Comparison of ENCODE assay signal across 13 cellular contexts in genomic region chr14:68928770-68929550, GRCh38. TPM values are rescaled to one million over a fixed set of nuclear protein-coding genes. Genes with fewer than 3 reads are reported as not detected.
DNase-seq lines count a peak whose midpoint lies in the region; ATAC-seq and TF ChIP-seq lines count a peak whose summit lies in the region.
"Had no signal": no experiment of that assay in that cellular context is flagged by ENCODE, and none has a peak within 500 bp of the region (broad histone marks: within the 10 kb centered on the region; RNA-seq: fewer than 3 reads in every experiment).

No MANE protein-coding gene starts in this region.

- H3K27me3 ChIP-seq in Caco-2 (replicated peaks; ENCODE audit: control insufficient read depth, insufficient read depth, low read length) (no peaks in the 10 kb centered on the region), gastroesophageal sphincter (no peaks in the 10 kb centered on the region)

- H3K9me3 ChIP-seq in Caco-2 = no peaks in the 10 kb centered on the region; the same call in 1 of the 2 replicates
- H3K9me3 ChIP-seq in gastroesophageal sphincter = no peaks in the 10 kb centered on the region

- POLR2A ChIA-PET in Caco-2 (lab: Charles Lee) = no interaction called here
- POLR2A ChIA-PET in activated CD8-positive, alpha-beta T cell treated with anti-CD3 and anti-CD28 coated beads for 36 hours (lab: Charles Lee) = interaction anchor here (1.0 to 1.1 kb wide), 2 partner anchors 11 to 28 kb away, joined by 4 to 8 read pairs; no protein-coding TSS in a partner anchor

- H3K9me3 Mint-ChIP-seq in Caco-2 (ENCODE audit: unreplicated experiment) = no peaks in the 10 kb centered on the region
- H3K9me3 Mint-ChIP-seq in activated CD8-positive, alpha-beta T cell treated with anti-CD3 and anti-CD28 coated beads for 36 hours = peaks cover 21% of the 10 kb centered on the region
- H3K9me3 Mint-ChIP-seq in progenitor cell of endocrine pancreas (ENCODE audit: low read depth) = peaks cover 4% of the 10 kb centered on the region

- 16 to 35% methylated on average over 3 to 9 of the region's 22 CpGs for WGBS in gastroesophageal sphincter (ENCODE audit: low coverage in 1 of 2), 2 donors

- CTCF ChIA-PET in Caco-2 (lab: Charles Lee) = no interaction called here
- CTCF ChIA-PET in activated CD8-positive, alpha-beta T cell treated with anti-CD3 and anti-CD28 coated beads for 36 hours (lab: Charles Lee) = interaction anchor here (1.0 to 8.3 kb wide), 6 partner anchors 11 to 66 kb away, joined by 3 to 87 read pairs (median 4); no protein-coding TSS in a partner anchor

- intact Hi-C loops in Caco-2 (cut with micrococcal nuclease; ENCODE audit: unreplicated experiment) = no loop called here
- intact Hi-C loops in activated CD8-positive, alpha-beta T cell treated with anti-CD3 and anti-CD28 coated beads for 36 hours (cut with micrococcal nuclease) = no loop called here

- H3K4me3 ChIP-seq in Caco-2 (ENCODE audit: low read depth, low read length) (no peak overlapping the region), gastroesophageal sphincter (no peak overlapping the region)

- DNase-seq in Caco-2 (no peak), progenitor cell of endocrine pancreas (ENCODE audit: low spot score, unreplicated experiment) (no peak), NCI-H1105 treated with DMSO at 0.1 percent for 48 hours (lab: John Stamatoyannopoulos, UW) (no peak)
- DNase-seq in activated CD8-positive, alpha-beta T cell treated with anti-CD3 and anti-CD28 coated beads for 36 hours = peak; percentile 49
- DNase-seq: Calu3, NCI-H2171 treated with DMSO at 0.1 percent for 48 hours, OCI-M1, T1000 had no signal

- peak; percentile 38 for ATAC-seq in activated CD8-positive, alpha-beta T cell treated with anti-CD3 and anti-CD28 coated beads for 36 hours
- ATAC-seq in gastroesophageal sphincter = no peak
- no peak for ATAC-seq in GM19324 (IDR thresholded peaks at IDR 0.05; ENCODE audit: low FRiP score, unreplicated experiment)
- ATAC-seq in HG03196 (IDR thresholded peaks at IDR 0.05; ENCODE audit: unreplicated experiment) = no peak
- ATAC-seq in GM18519 (IDR thresholded peaks at IDR 0.05; ENCODE audit: low FRiP score, unreplicated experiment) = no peak

- H3K4me1 ChIP-seq in Caco-2 (peaks cover 18% of the 10 kb centered on the region), gastroesophageal sphincter (peaks cover 20 to 97% (median 40%) of the 10 kb centered on the region in 3 donors)

- H3K27me3 Mint-ChIP-seq in Caco-2 (ENCODE audit: insufficient read depth, unreplicated experiment) (no peaks in the 10 kb centered on the region), progenitor cell of endocrine pancreas (no peaks in the 10 kb centered on the region)
- H3K27me3 Mint-ChIP-seq in activated CD8-positive, alpha-beta T cell treated with anti-CD3 and anti-CD28 coated beads for 36 hours = no peaks in the 10 kb centered on the region

- BruUV-seq in Caco-2 (replicated peaks; lab: Mats Ljungman, UMichigan) = no TSS peak

- H3K36me3 ChIP-seq in Caco-2 (ENCODE audit: control insufficient read depth, insufficient read depth, low read length) (peaks cover 4% of the 10 kb centered on the region), gastroesophageal sphincter (no peaks in the 10 kb centered on the region)

- no peak overlapping the region for H3K4me3 Mint-ChIP-seq in Caco-2 (ENCODE audit: unreplicated experiment)
- peak overlapping the region; percentile 51 for H3K4me3 Mint-ChIP-seq in activated CD8-positive, alpha-beta T cell treated with anti-CD3 and anti-CD28 coated beads for 36 hours
- H3K4me3 Mint-ChIP-seq in progenitor cell of endocrine pancreas (ENCODE audit: low read depth) = no peak overlapping the region

- TF ChIP-seq CTCF in Caco-2 (IDR thresholded peaks at IDR 0.05; ENCODE audit: insufficient read depth in 1 of 2, low read depth in 1 of 2, low read length in 1 of 2, severe bottlenecking in 1 of 2, unreplicated experiment in 1 of 2) (no peak), gastroesophageal sphincter (IDR thresholded peaks at IDR 0.05) (no peak), progenitor cell of endocrine pancreas (IDR thresholded peaks at IDR 0.05; ENCODE audit: unreplicated experiment) (no peak)
- no peak for TF ChIP-seq CTCF in activated CD8-positive, alpha-beta T cell treated with anti-CD3 and anti-CD28 coated beads for 36 hours (IDR thresholded peaks at IDR 0.05)

- H3K36me3 Mint-ChIP-seq in Caco-2 (ENCODE audit: insufficient read depth, unreplicated experiment) (peaks cover 60% of the 10 kb centered on the region), progenitor cell of endocrine pancreas (ENCODE audit: insufficient read depth) (peaks cover 8% of the 10 kb centered on the region)
- peaks cover 41% of the 10 kb centered on the region for H3K36me3 Mint-ChIP-seq in activated CD8-positive, alpha-beta T cell treated with anti-CD3 and anti-CD28 coated beads for 36 hours (ENCODE audit: low read depth)

- peak overlapping the region; percentile 65 for H3K27ac Mint-ChIP-seq in Caco-2 (ENCODE audit: unreplicated experiment)
- H3K27ac Mint-ChIP-seq in activated CD8-positive, alpha-beta T cell treated with anti-CD3 and anti-CD28 coated beads for 36 hours = peak overlapping the region; percentile 89
- H3K27ac Mint-ChIP-seq in progenitor cell of endocrine pancreas = peak overlapping the region; percentile 93

- TF ChIP-seq POLR2A in gastroesophageal sphincter (IDR thresholded peaks at IDR 0.05) = no peak

- peaks cover 18% of the 10 kb centered on the region for H3K4me1 Mint-ChIP-seq in Caco-2 (ENCODE audit: low read depth, unreplicated experiment)
- H3K4me1 Mint-ChIP-seq in activated CD8-positive, alpha-beta T cell treated with anti-CD3 and anti-CD28 coated beads for 36 hours (ENCODE audit: low read depth) = peaks cover 84% of the 10 kb centered on the region
- H3K4me1 Mint-ChIP-seq in progenitor cell of endocrine pancreas (ENCODE audit: low read depth) = peaks cover 19% of the 10 kb centered on the region

- H3K27ac ChIP-seq in gastroesophageal sphincter = peak overlapping the region; percentile 85 to 99 (median 94)
- H3K27ac ChIP-seq: KMS-11 had no signal

- no peak for TF ChIP-seq EP300 in gastroesophageal sphincter (IDR thresholded peaks at IDR 0.05)

RNA-seq across cellular contexts. Expression of gene ACTN1, which starts 50.1 kb away (rescaled TPM):
- total RNA-seq in Caco-2 (2022) = 170 and 181 TPM in 2 replicates
- total RNA-seq in activated CD8-positive, alpha-beta T cell treated with anti-CD3 and anti-CD28 coated beads for 36 hours = 100 to 1,000 TPM; 214 TPM
- total RNA-seq in gastroesophageal sphincter = 1,000 to 10,000 TPM in 2 of 4 donors, 100 to 1,000 TPM in 2; 776 to 1,910 (median 969) TPM
- 92.6 and 105 TPM in 2 replicates for total RNA-seq in progenitor cell of endocrine pancreas
